Comparison of ENCODE assay signal across 17 cellular contexts in genomic region chr11:114309517-114309916, GRCh38. TPM values are rescaled to one million over a fixed set of nuclear protein-coding genes. Genes with fewer than 3 reads are reported as not detected.
DNase-seq lines count a peak whose midpoint lies in the region; ATAC-seq and TF ChIP-seq lines count a peak whose summit lies in the region.
"Had no signal": no experiment of that assay in that cellular context is flagged by ENCODE, and none has a peak within 500 bp of the region (broad histone marks: within the 10 kb centered on the region; RNA-seq: fewer than 3 reads in every experiment).

No MANE protein-coding gene starts in this region.

- ATAC-seq in GM21786 (IDR thresholded peaks at IDR 0.05; ENCODE audit: unreplicated experiment): no peak
- ATAC-seq in HG03139 (IDR thresholded peaks at IDR 0.05; ENCODE audit: unreplicated experiment): no peak
- no peak for ATAC-seq in GM21737 (IDR thresholded peaks at IDR 0.05; ENCODE audit: unreplicated experiment)
- ATAC-seq: activated T-cell treated with anti-CD3 and anti-CD28 coated beads, Interleukin-2, amount 50 U/mL, for 72 hours; SK-N-SH treated with all-trans-retinoic acid at 6 μM for 48 hours; stimulated activated naive CD8-positive, alpha-beta T cell treated with anti-CD3 and anti-CD28 coated beads, Interleukin-15, Interleukin-2, amounts not matched to agents 100 U/mL and 50 U/mL, for 24 hours had no signal

- DNase-seq in fibroblast of gingiva (ENCODE audit: low read depth) (peak; percentile 62), transverse colon (no peak)
- DNase-seq: activated CD8-positive, alpha-beta memory T cell treated with anti-CD3 and anti-CD28 coated beads for 24 hours; activated T-cell treated with anti-CD3 and anti-CD28 coated beads, Interleukin-2, amount 50 U/mL, for 72 hours; CD8-positive, alpha-beta memory T cell; HCEC 1CT; NCI-H1930; NCI-H446; retina; stimulated activated CD4-positive, alpha-beta T cell treated with anti-CD3 and anti-CD28 coated beads, Interleukin-1b, Interleukin-23, amount 100 ng/mL, for 48 hours; stimulated activated naive CD8-positive, alpha-beta T cell treated with anti-CD3 and anti-CD28 coated beads, Interleukin-15, Interleukin-2, amounts not matched to agents 100 U/mL and 50 U/mL, for 24 hours had no signal

- 91% methylated on average over 1 of the region's 1 CpG; no CpG with 5 or more reads in 1 of the 2 donors for WGBS in transverse colon (ENCODE audit: low coverage in 1 of 2), 2 donors

- H3K27me3 ChIP-seq in rectal smooth muscle tissue (ENCODE audit: control insufficient read depth, insufficient read depth, low read length) (no peaks in the 10 kb centered on the region), transverse colon (no peaks in the 10 kb centered on the region)

- H3K9me3 ChIP-seq in transverse colon: no peaks in the 10 kb centered on the region

- no peak for TF ChIP-seq EP300 in transverse colon (IDR thresholded peaks at IDR 0.05; ENCODE audit: low read depth)

- H3K4me1 ChIP-seq in rectal smooth muscle tissue (ENCODE audit: control insufficient read depth, insufficient read depth, low read length) (no peaks in the 10 kb centered on the region), transverse colon (peaks cover 0 to 15% (median 3%) of the 10 kb centered on the region in 4 donors)

- in situ Hi-C loops in transverse colon (cut with MboI; ENCODE audit: low pct_ligation_motif_present in 1 of 4, low pct_unique_long_range_greater_than_20kb in 1 of 4, low sequenced_read_pairs in 3 of 4): no loop called here

- no peak overlapping the region for H3K4me3 ChIP-seq in rectal smooth muscle tissue (ENCODE audit: low read length)
- H3K4me3 ChIP-seq in transverse colon: no peak overlapping the region

- H3K36me3 ChIP-seq in rectal smooth muscle tissue (ENCODE audit: control insufficient read depth, insufficient read depth, low read length) (peaks cover 4% of the 10 kb centered on the region), transverse colon (no peaks in the 10 kb centered on the region)

- TF ChIP-seq CTCF in VCaP (conservative IDR thresholded peaks at IDR 0.05) (no peak), transverse colon (IDR thresholded peaks at IDR 0.05) (no peak)

- H3K27ac ChIP-seq in VCaP: peak overlapping the region; percentile 40
- peak overlapping the region; percentile 30 for H3K27ac ChIP-seq in rectal smooth muscle tissue (ENCODE audit: low read depth, low read length)
- peak overlapping the region in 3 of 4 donors; percentile 53 to 64 (median 60) for H3K27ac ChIP-seq in transverse colon

- no peak for TF ChIP-seq POLR2A in transverse colon (IDR thresholded peaks at IDR 0.05)

- H3K9ac ChIP-seq in rectal smooth muscle tissue (ENCODE audit: low read length): no peak overlapping the region

- intact Hi-C loops in transverse colon (cut with DNase I; ENCODE audit: low total_unique reads): no loop called here

RNA-seq across cellular contexts. Expression of gene NNMT, which starts 13.3 kb away (rescaled TPM):
- total RNA-seq in transverse colon: 100 to 1,000 TPM in 3 of 4 donors, 10 to 100 TPM in 1; 37.8 to 385 (median 179) TPM
- total RNA-seq: activated T-cell treated with anti-CD3 and anti-CD28 coated beads, Interleukin-2, amount 50 U/mL, for 72 hours; CD8-positive, alpha-beta memory T cell had no signal
